ENCODE assay signal across 18 cellular contexts in genomic region chr5:175709276-175709781, GRCh38. TPM values are rescaled to one million over a fixed set of nuclear protein-coding genes. Genes with fewer than 3 reads are reported as not detected.
DNase-seq lines count a peak whose midpoint lies in the region; ATAC-seq and TF ChIP-seq lines count a peak whose summit lies in the region.
"Had no signal": no experiment of that assay in that cellular context is flagged by ENCODE, and none has a peak within 500 bp of the region (broad histone marks: within the 10 kb centered on the region; RNA-seq: fewer than 3 reads in every experiment).

No MANE protein-coding gene starts in this region.

- intact Hi-C loops in head of caudate nucleus (cut with DNase I) = no loop called here
- intact Hi-C loops in spleen (cut with DNase I; ENCODE audit: low total_unique reads) = no loop called here
- intact Hi-C loops in transverse colon (cut with DNase I; ENCODE audit: low total_unique reads) = no loop called here

- no peak for TF ChIP-seq POLR2A in spleen (IDR thresholded peaks at IDR 0.05)
- no peak for TF ChIP-seq POLR2A in transverse colon (IDR thresholded peaks at IDR 0.05)

- H3K4me1 ChIP-seq in spleen = no peaks in the 10 kb centered on the region
- H3K4me1 ChIP-seq in transverse colon = no peaks in the 10 kb centered on the region

- H3K9me3 ChIP-seq in spleen = peaks cover 0 to 7% (median 0%) of the 10 kb centered on the region in 8 donors
- no peaks in the 10 kb centered on the region for H3K9me3 ChIP-seq in transverse colon
- H3K9me3 ChIP-seq: mucosa of descending colon had no signal

- H3K27ac ChIP-seq in spleen (no peak overlapping the region), transverse colon (no peak overlapping the region)
- H3K27ac ChIP-seq: body of pancreas, epithelial cell of prostate had no signal

- WGBS in spleen, 5 donors = 70 to 85% (median 78%) methylated on average over 13 of the region's 13 CpGs
- 40 to 67% methylated on average over 4 to 13 of the region's 13 CpGs for WGBS in transverse colon (ENCODE audit: low coverage in 1 of 2), 2 donors

- peak; percentile 6 for DNase-seq in activated CD8-positive, alpha-beta memory T cell treated with anti-CD3 and anti-CD28 coated beads, Interleukin-2, amount 50 U/mL, for 4 hours
- no peak for DNase-seq in activated CD8-positive, alpha-beta memory T cell treated with anti-CD3 and anti-CD28 coated beads, Interleukin-2, amount 50 U/mL, for 48 hours
- DNase-seq in NCI-H69 (lab: John Stamatoyannopoulos, UW) (peak; percentile 13), head of caudate nucleus (peak; percentile 53 to 94 (median 80)), spleen (peak; percentile 64), HUDEP-2 (lab: John Stamatoyannopoulos, UW; ENCODE audit: unreplicated experiment in 76 of 76) (no peak), transverse colon (no peak)
- DNase-seq: ACHN, DMS53, foreskin melanocyte, mucosa of descending colon, NCI-H187 treated with DMSO at 0.1 percent for 48 hours had no signal

- no peak overlapping the region for H3K4me3 ChIP-seq in spleen
- no peak overlapping the region for H3K4me3 ChIP-seq in transverse colon
- H3K4me3 ChIP-seq: body of pancreas, GM23338, mucosa of descending colon had no signal

- in situ Hi-C loops in transverse colon (cut with MboI; ENCODE audit: low pct_ligation_motif_present in 1 of 4, low pct_unique_long_range_greater_than_20kb in 1 of 4, low sequenced_read_pairs in 3 of 4) = no loop called here

- TF ChIP-seq EP300 in transverse colon (IDR thresholded peaks at IDR 0.05; ENCODE audit: low read depth) = no peak

- H3K36me3 ChIP-seq in spleen (peaks cover 0 to 46% (median 5%) of the 10 kb centered on the region in 6 donors), transverse colon (no peaks in the 10 kb centered on the region)

- H3K27me3 ChIP-seq in spleen (replicated peaks in 1 of 7) (no peaks in the 10 kb centered on the region), transverse colon (no peaks in the 10 kb centered on the region)
- H3K27me3 ChIP-seq: body of pancreas had no signal

- no peak for TF ChIP-seq CTCF in spleen (IDR thresholded peaks at IDR 0.05 in 8 of 11, conservative IDR thresholded peaks at IDR 0.05 in 3 of 11)
- TF ChIP-seq CTCF in transverse colon (IDR thresholded peaks at IDR 0.05) = no peak

- ATAC-seq in HG03175 (IDR thresholded peaks at IDR 0.05; ENCODE audit: unreplicated experiment) = no peak
- ATAC-seq: activated CD4-positive, CD25-positive, alpha-beta regulatory T cell treated with anti-CD3 and anti-CD28 coated beads, Interleukin-2, amount 50 U/mL, for 24 hours; body of pancreas; GM23338; mucosa of descending colon had no signal

RNA-seq across cellular contexts. Expression of gene HRH2, which starts 51.5 kb away (rescaled TPM):
- total RNA-seq in spleen (10 to 100 TPM; 14.6 to 85.2 (median 31.9) TPM), transverse colon (1 to 10 TPM in 1 of 4 donors, under 1 TPM in 3; 0.20 to 1.5 (median 0.74) TPM)
- 1 to 10 TPM; 1.9 to 4.8 (median 4.4) TPM for polyA plus RNA-seq in spleen
- total RNA-seq: NCI-H460 had no signal

Comparison
In these comparisons a context has a peak if more than half of its experiments do, and no peak if none do; other contexts are left out.
1. DNase-seq: peak in activated CD8-positive, alpha-beta memory T cell treated with anti-CD3 and anti-CD28 coated beads, Interleukin-2, amount 50 U/mL, for 4 hours (single experiment), NCI-H69 (single experiment), head of caudate nucleus (42 of 42) and spleen (single experiment); none in activated CD8-positive, alpha-beta memory T cell treated with anti-CD3 and anti-CD28 coated beads, Interleukin-2, amount 50 U/mL, for 48 hours (single experiment), HUDEP-2 (0 of 76) and transverse colon (single experiment).
2. RNA of gene HRH2, which starts 51.5 kb away (total RNA-seq): 14.6 to 85.2 TPM in spleen; 0.20 to 1.5 TPM in transverse colon; every median in the first group is over 4 times any median in the second.